ENCODE assay signal across 21 cellular contexts in the genomic region with DNA sequence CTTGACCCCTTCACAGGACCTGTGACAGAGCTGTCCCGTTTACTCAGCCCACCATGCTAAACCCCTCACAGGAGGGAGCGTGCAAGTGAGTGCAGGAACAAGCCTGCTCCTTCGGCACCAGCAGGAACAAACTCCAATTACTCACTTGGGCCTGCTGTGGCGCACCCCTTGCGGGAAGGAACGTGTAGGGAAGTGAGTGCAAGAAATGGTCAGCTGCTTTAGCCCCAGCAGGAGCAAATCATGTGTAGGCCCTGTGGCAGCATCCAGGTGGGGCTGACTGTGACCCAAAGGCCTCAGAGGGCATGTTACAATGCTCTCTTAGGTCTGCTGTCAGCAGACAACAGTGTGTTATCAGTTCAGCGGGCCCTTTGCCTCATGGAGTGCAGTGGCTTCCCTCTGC.
"Had no signal": no experiment of that assay in that cellular context is flagged by ENCODE, and none has a peak within 500 bp of the region (broad histone marks: within the 10 kb centered on the region; RNA-seq: fewer than 3 reads in every experiment).

No MANE protein-coding gene starts in this region.

- H3K4me1 ChIP-seq: Peyer's patch, SJCRH30 had no signal

- H3K27me3 ChIP-seq: Peyer's patch, SJCRH30 had no signal

- H3K9me3 ChIP-seq: Peyer's patch, SJCRH30 had no signal

- H3K4me3 ChIP-seq: PC-9, Peyer's patch, SJCRH30 had no signal

- H3K27ac ChIP-seq: PC-9, Peyer's patch, SJCRH30 had no signal

- H2AFZ ChIP-seq: PC-9 had no signal

- ATAC-seq: Right ventricle myocardium inferior, SK-N-SH treated with all-trans-retinoic acid at 6 μM for 48 hours had no signal

- DNase-seq: KBM-7, NCI-H1092, NCI-H1105 treated with DMSO at 0.1 percent for 48 hours, NCI-H1417 treated with DMSO at 0.1 percent for 48 hours, NCI-H187, NCI-H2029, NCI-H2081 treated with DMSO at 0.1 percent for 48 hours, NCI-H2171, NCI-H226, NCI-H446, NCI-H510A, NCI-H524 treated with DMSO at 0.1 percent for 48 hours, NCI-H69, NCI-H774, OCI-M1, PC-9, Peyer's patch, SHP77 treated with DMSO at 0.1 percent for 48 hours, SJCRH30 had no signal

- H3K36me3 ChIP-seq: Peyer's patch, SJCRH30 had no signal

- H3K4me2 ChIP-seq: PC-9 had no signal
